ENCODE assay signal across 18 cellular contexts in genomic region chr19:54354761-54355160, GRCh38. TPM values are rescaled to one million over a fixed set of nuclear protein-coding genes. Genes with fewer than 3 reads are reported as not detected.
A peak's percentile ranks its signal among the peaks of the same experiment; 100 is the strongest.
DNase-seq lines count a peak whose midpoint lies in the region; ATAC-seq and TF ChIP-seq lines count a peak whose summit lies in the region.
"Had no signal": no experiment of that assay in that cellular context is flagged by ENCODE, and none has a peak within 500 bp of the region (broad histone marks: within the 10 kb centered on the region; RNA-seq: fewer than 3 reads in every experiment).

No MANE protein-coding gene starts in this region.

- H3K9me3 ChIP-seq in HEK293 (ENCODE audit: control insufficient read depth, insufficient read depth, low read depth, low read length) = no peaks in the 10 kb centered on the region
- no peaks in the 10 kb centered on the region for H3K9me3 ChIP-seq in neural cell (ENCODE audit: low read length)
- H3K9me3 ChIP-seq in gastrocnemius medialis = no peaks in the 10 kb centered on the region
- H3K9me3 ChIP-seq: A549, Caco-2 had no signal

- no peak for TF ChIP-seq EP300 in neural cell (conservative IDR thresholded peaks at IDR 0.05; ENCODE audit: poor library complexity, severe bottlenecking)

- TF ChIP-seq POLR2A in gastrocnemius medialis (IDR thresholded peaks at IDR 0.05) = no peak

- ATAC-seq in GM18861 (IDR thresholded peaks at IDR 0.05; ENCODE audit: unreplicated experiment) (no peak), gastrocnemius medialis (no peak)

- intact Hi-C loops in gastrocnemius medialis (cut with DNase I; ENCODE audit: low total_unique reads) = no loop called here

- H3K4me3 ChIP-seq in HEK293 (ENCODE audit: low read depth, low read length) (no peak overlapping the region), neural cell (ENCODE audit: low read length) (no peak overlapping the region), gastrocnemius medialis (no peak overlapping the region)
- H3K4me3 ChIP-seq: A549, GM23248 had no signal

- POLR2A ChIA-PET in HEK293 (lab: Yijun Ruan, JAX) = interaction anchor here (0.9 kb wide), 1 partner anchor 94 kb away, joined by 3 read pairs; the partner anchor contains the start of gene LENG8

- no peak overlapping the region for H3K4me3 Mint-ChIP-seq in activated T-cell treated with anti-CD3 and anti-CD28 coated beads, Interleukin-2, amount 50 U/mL, for 24 hours
- H3K4me3 Mint-ChIP-seq: CD4-positive, CD25-positive, alpha-beta regulatory T cell; HFFc6 had no signal

- no peak for TF ChIP-seq RAD21 in neural cell (conservative IDR thresholded peaks at IDR 0.05)

- no peak overlapping the region for H3K4me2 ChIP-seq in neural cell (ENCODE audit: low read length)
- H3K4me2 ChIP-seq: A549 had no signal

- no peaks in the 10 kb centered on the region for H3F3A ChIP-seq in neural cell (ENCODE audit: insufficient read depth, low read length, poor library complexity, severe bottlenecking)

- H3K4me1 ChIP-seq in HEK293 (ENCODE audit: control insufficient read depth, insufficient read depth, low read length) (no peaks in the 10 kb centered on the region), gastrocnemius medialis (no peaks in the 10 kb centered on the region)
- H3K4me1 ChIP-seq: A549, Caco-2 had no signal

- H3K9me2 ChIP-seq in neural cell (ENCODE audit: insufficient read depth, low read length) = no peaks in the 10 kb centered on the region

- CTCF ChIA-PET in HEK293 (lab: Yijun Ruan, JAX) = interaction anchor here (0.5 to 3.8 kb wide), 3 partner anchors 35 to 188 kb away, joined by 3 to 34 read pairs (median 4); no protein-coding TSS in a partner anchor

- H3K27ac ChIP-seq in HEK293 (ENCODE audit: extremely low read depth, low read depth, low read length) (no peak overlapping the region), neural cell (ENCODE audit: low read length) (peak overlapping the region; percentile 43), gastrocnemius medialis (no peak overlapping the region)
- H3K27ac ChIP-seq: 22Rv1, A549, GM23248 had no signal

- DNase-seq in activated T-cell treated with anti-CD3 and anti-CD28 coated beads, Interleukin-2, amount 50 U/mL, for 24 hours = no peak
- DNase-seq in activated T-cell treated with anti-CD3 and anti-CD28 coated beads for 4 hours (no peak), OCI-M1 (lab: John Stamatoyannopoulos, UW) (no peak), gastrocnemius medialis (no peak)
- DNase-seq: AML-193; C1 segment of cervical spinal cord; Caco-2; CD4-positive, CD25-positive, alpha-beta regulatory T cell; GM23248; HCEC 1CT; HFFc6; KG1 had no signal

- in situ Hi-C loops in gastrocnemius medialis (cut with MboI; ENCODE audit: low sequenced_read_pairs in 4 of 4) = no loop called here

- H3K27me3 ChIP-seq in neural cell (ENCODE audit: insufficient read depth, low read depth, low read length) (no peaks in the 10 kb centered on the region), gastrocnemius medialis (no peaks in the 10 kb centered on the region)

- no peaks in the 10 kb centered on the region for H3K9me3 Mint-ChIP-seq in activated T-cell treated with anti-CD3 and anti-CD28 coated beads, Interleukin-2, amount 50 U/mL, for 24 hours
- H3K9me3 Mint-ChIP-seq: CD4-positive, CD25-positive, alpha-beta regulatory T cell; HFFc6; IgD-negative memory B cell had no signal

- no peak overlapping the region for H2AFZ ChIP-seq in neural cell (ENCODE audit: low read depth, low read length)
- H2AFZ ChIP-seq: GM23248 had no signal

- H3K36me3 ChIP-seq in HEK293 (ENCODE audit: control insufficient read depth in 2 of 2, insufficient read depth in 1 of 2, low read length in 2 of 2) (no peaks in the 10 kb centered on the region), neural cell (ENCODE audit: insufficient read depth, low read length) (no peaks in the 10 kb centered on the region), gastrocnemius medialis (no peaks in the 10 kb centered on the region)

- H3K36me3 Mint-ChIP-seq in activated T-cell treated with anti-CD3 and anti-CD28 coated beads, Interleukin-2, amount 50 U/mL, for 24 hours (ENCODE audit: low read depth) = peaks cover 8% of the 10 kb centered on the region
- H3K36me3 Mint-ChIP-seq: IgD-negative memory B cell had no signal

- no peak for TF ChIP-seq CTCF in HEK293 (tag by site-specific recombination; IDR thresholded peaks at IDR 0.05)
- TF ChIP-seq CTCF in neural cell (IDR thresholded peaks at IDR 0.05; ENCODE audit: poor library complexity, severe bottlenecking) = no peak
- TF ChIP-seq CTCF in gastrocnemius medialis (IDR thresholded peaks at IDR 0.05 in 4 of 5, conservative IDR thresholded peaks at IDR 0.05 in 1 of 5) = no peak

- H3K79me2 ChIP-seq in neural cell (replicated peaks; ENCODE audit: insufficient read depth, low read length) = no peaks in the 10 kb centered on the region

- H3K27ac Mint-ChIP-seq in activated T-cell treated with anti-CD3 and anti-CD28 coated beads, Interleukin-2, amount 50 U/mL, for 24 hours = peak overlapping the region; percentile 52
- H3K27ac Mint-ChIP-seq: HFFc6 had no signal

- no peaks in the 10 kb centered on the region for H3K27me3 Mint-ChIP-seq in activated T-cell treated with anti-CD3 and anti-CD28 coated beads, Interleukin-2, amount 50 U/mL, for 24 hours
- H3K27me3 Mint-ChIP-seq: CD4-positive, CD25-positive, alpha-beta regulatory T cell; IgD-negative memory B cell had no signal

- H4K20me1 ChIP-seq in neural cell (ENCODE audit: insufficient read depth) = no peaks in the 10 kb centered on the region

- H3K4me1 Mint-ChIP-seq in activated T-cell treated with anti-CD3 and anti-CD28 coated beads, Interleukin-2, amount 50 U/mL, for 24 hours (ENCODE audit: low read depth) = peaks cover 11% of the 10 kb centered on the region

- H3K9ac ChIP-seq in neural cell (ENCODE audit: low read length) = peak overlapping the region; percentile 22
- H3K9ac ChIP-seq: GM23248 had no signal

TF ChIP-seq in HEK293, 187 proteins besides CTCF, POLR2A, EP300 and RAD21:
- peak; percentile 95 for TF ChIP-seq PRDM4 (tag by site-specific recombination; IDR thresholded peaks at IDR 0.05)
- no peak for TF ChIP-seq OVOL3 (tag by site-specific recombination; IDR thresholded peaks at IDR 0.05)

TF ChIP-seq in neural cell, 6 proteins besides CTCF, POLR2A, EP300 and RAD21:
- no peak for TF ChIP-seq POLR2AphosphoS5 (IDR thresholded peaks at IDR 0.05)
- no peak for TF ChIP-seq EZH2 (IDR thresholded peaks at IDR 0.05; ENCODE audit: borderline replicate concordance, insufficient read depth, low read length, poor library complexity, severe bottlenecking)
- TF ChIP-seq, protein P1, sequence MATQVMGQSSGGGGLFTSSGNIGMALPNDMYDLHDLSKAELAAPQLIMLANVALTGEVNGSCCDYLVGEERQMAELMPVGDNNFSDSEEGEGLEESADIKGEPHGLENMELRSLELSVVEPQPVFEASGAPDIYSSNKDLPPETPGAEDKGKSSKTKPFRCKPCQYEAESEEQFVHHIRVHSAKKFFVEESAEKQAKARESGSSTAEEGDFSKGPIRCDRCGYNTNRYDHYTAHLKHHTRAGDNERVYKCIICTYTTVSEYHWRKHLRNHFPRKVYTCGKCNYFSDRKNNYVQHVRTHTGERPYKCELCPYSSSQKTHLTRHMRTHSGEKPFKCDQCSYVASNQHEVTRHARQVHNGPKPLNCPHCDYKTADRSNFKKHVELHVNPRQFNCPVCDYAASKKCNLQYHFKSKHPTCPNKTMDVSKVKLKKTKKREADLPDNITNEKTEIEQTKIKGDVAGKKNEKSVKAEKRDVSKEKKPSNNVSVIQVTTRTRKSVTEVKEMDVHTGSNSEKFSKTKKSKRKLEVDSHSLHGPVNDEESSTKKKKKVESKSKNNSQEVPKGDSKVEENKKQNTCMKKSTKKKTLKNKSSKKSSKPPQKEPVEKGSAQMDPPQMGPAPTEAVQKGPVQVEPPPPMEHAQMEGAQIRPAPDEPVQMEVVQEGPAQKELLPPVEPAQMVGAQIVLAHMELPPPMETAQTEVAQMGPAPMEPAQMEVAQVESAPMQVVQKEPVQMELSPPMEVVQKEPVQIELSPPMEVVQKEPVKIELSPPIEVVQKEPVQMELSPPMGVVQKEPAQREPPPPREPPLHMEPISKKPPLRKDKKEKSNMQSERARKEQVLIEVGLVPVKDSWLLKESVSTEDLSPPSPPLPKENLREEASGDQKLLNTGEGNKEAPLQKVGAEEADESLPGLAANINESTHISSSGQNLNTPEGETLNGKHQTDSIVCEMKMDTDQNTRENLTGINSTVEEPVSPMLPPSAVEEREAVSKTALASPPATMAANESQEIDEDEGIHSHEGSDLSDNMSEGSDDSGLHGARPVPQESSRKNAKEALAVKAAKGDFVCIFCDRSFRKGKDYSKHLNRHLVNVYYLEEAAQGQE (IDR thresholded peaks at IDR 0.05; ENCODE audit: borderline replicate concordance) = no peak
- no peak for TF ChIP-seq MXI1 (conservative IDR thresholded peaks at IDR 0.05; ENCODE audit: poor library complexity, severe bottlenecking)
- TF ChIP-seq TAF1 (IDR thresholded peaks at IDR 0.05; ENCODE audit: low read depth) = no peak
- TF ChIP-seq SMC3 (conservative IDR thresholded peaks at IDR 0.05; ENCODE audit: poor library complexity) = no peak

RNA-seq across cellular contexts. Expression of gene LAIR1, which starts 10.0 kb away (rescaled TPM):
- polyA plus RNA-seq in neural cell = not detected in 2 replicates
- polyA minus RNA-seq in neural cell = not detected in 2 replicates
- 1 to 10 TPM in 3 of 4 donors, under 1 TPM in 1; 0.12 to 3.5 (median 2.9) TPM for total RNA-seq in gastrocnemius medialis
- total RNA-seq: Caco-2, GM23248, HFFc6 had no signal
- polyA plus RNA-seq: A549, GM23248 had no signal

RNA-seq across cellular contexts. Expression of gene LILRA4, which starts 15.8 kb away (rescaled TPM):
- not detected in 2 replicates for polyA plus RNA-seq in neural cell
- not detected in 2 replicates for polyA minus RNA-seq in neural cell
- not detected for total RNA-seq in gastrocnemius medialis
- total RNA-seq: Caco-2; CD4-positive, CD25-positive, alpha-beta regulatory T cell; GM23248; HFFc6 had no signal
- polyA plus RNA-seq: A549; CD4-positive, CD25-positive, alpha-beta regulatory T cell; GM23248 had no signal

RNA-seq across cellular contexts. Expression of gene LILRA5, which starts 41.8 kb away (rescaled TPM):
- polyA plus RNA-seq in neural cell = not detected in 2 replicates
- polyA minus RNA-seq in neural cell = not detected in 2 replicates
- 1 to 10 TPM in 2 of 4 donors, under 1 TPM in 1, not detected in 1; 0.98 to 2.4 (median 1.1) TPM for total RNA-seq in gastrocnemius medialis
- total RNA-seq: Caco-2; CD4-positive, CD25-positive, alpha-beta regulatory T cell; GM23248; HFFc6 had no signal
- polyA plus RNA-seq: A549, GM23248 had no signal
